In the genomic region with DNA sequence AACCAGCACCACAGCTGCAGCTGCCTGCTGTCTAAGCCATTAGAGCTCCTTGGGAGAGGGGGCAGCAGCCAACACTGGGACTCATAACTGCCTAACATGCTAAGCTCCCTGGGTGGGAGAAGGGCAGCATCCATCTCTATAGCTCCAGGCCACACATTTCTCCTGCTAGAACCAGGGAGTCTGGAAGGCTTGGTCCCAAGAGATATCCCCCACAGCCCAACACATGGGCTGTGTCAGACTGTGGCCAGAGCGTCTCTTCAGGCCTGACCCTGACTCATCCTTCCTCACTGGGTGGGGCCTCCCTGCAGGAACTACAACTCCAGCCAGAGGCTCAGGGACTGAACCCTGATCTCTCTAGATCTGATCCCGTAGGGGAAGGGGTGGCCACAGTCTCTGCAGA, we compare ENCODE assay signal across 2 cellular contexts.
TF ChIP-seq lines count a peak whose summit lies in the region.

No MANE protein-coding gene starts in this region.

TF ChIP-seq in SK-N-SH, 30 proteins besides CTCF, POLR2A, EP300 and RAD21 (continued from another document):
- TF ChIP-seq IRF3 (IDR thresholded peaks at IDR 0.05; ENCODE audit: low read depth, low read length) (no peak), TAF1 (IDR thresholded peaks at IDR 0.05; ENCODE audit: borderline replicate concordance, low read depth, low read length) (no peak), TCF12 (IDR thresholded peaks at IDR 0.05) (no peak), MEF2A (IDR thresholded peaks at IDR 0.05; ENCODE audit: borderline replicate concordance, low read depth) (no peak), FOXM1 (IDR thresholded peaks at IDR 0.05; ENCODE audit: low read depth) (no peak), JUND (IDR thresholded peaks at IDR 0.05) (no peak), FOSL2 (IDR thresholded peaks at IDR 0.05; ENCODE audit: borderline replicate concordance, low read depth) (no peak), YY1 (IDR thresholded peaks at IDR 0.05; ENCODE audit: low read depth) (no peak), RFX5 (IDR thresholded peaks at IDR 0.05; ENCODE audit: low read length) (no peak), CHD2 (IDR thresholded peaks at IDR 0.05; ENCODE audit: low read length, partially characterized antibody) (no peak), GATA2 (CRISPR knock-in tag; IDR thresholded peaks at IDR 0.05) (no peak), SIN3A (IDR thresholded peaks at IDR 0.05; ENCODE audit: borderline replicate concordance, low read depth, low read length) (no peak), SMC3 (IDR thresholded peaks at IDR 0.05; ENCODE audit: low read depth, low read length) (no peak), RXRA (IDR thresholded peaks at IDR 0.05; ENCODE audit: borderline replicate concordance, low read depth) (no peak)
- TF ChIP-seq, protein P1, sequence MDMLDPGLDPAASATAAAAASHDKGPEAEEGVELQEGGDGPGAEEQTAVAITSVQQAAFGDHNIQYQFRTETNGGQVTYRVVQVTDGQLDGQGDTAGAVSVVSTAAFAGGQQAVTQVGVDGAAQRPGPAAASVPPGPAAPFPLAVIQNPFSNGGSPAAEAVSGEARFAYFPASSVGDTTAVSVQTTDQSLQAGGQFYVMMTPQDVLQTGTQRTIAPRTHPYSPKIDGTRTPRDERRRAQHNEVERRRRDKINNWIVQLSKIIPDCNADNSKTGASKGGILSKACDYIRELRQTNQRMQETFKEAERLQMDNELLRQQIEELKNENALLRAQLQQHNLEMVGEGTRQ (IDR thresholded peaks at IDR 0.05; ENCODE audit: borderline replicate concordance, low read depth, low read length): no peak
- TF ChIP-seq, protein P2, sequence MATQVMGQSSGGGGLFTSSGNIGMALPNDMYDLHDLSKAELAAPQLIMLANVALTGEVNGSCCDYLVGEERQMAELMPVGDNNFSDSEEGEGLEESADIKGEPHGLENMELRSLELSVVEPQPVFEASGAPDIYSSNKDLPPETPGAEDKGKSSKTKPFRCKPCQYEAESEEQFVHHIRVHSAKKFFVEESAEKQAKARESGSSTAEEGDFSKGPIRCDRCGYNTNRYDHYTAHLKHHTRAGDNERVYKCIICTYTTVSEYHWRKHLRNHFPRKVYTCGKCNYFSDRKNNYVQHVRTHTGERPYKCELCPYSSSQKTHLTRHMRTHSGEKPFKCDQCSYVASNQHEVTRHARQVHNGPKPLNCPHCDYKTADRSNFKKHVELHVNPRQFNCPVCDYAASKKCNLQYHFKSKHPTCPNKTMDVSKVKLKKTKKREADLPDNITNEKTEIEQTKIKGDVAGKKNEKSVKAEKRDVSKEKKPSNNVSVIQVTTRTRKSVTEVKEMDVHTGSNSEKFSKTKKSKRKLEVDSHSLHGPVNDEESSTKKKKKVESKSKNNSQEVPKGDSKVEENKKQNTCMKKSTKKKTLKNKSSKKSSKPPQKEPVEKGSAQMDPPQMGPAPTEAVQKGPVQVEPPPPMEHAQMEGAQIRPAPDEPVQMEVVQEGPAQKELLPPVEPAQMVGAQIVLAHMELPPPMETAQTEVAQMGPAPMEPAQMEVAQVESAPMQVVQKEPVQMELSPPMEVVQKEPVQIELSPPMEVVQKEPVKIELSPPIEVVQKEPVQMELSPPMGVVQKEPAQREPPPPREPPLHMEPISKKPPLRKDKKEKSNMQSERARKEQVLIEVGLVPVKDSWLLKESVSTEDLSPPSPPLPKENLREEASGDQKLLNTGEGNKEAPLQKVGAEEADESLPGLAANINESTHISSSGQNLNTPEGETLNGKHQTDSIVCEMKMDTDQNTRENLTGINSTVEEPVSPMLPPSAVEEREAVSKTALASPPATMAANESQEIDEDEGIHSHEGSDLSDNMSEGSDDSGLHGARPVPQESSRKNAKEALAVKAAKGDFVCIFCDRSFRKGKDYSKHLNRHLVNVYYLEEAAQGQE (IDR thresholded peaks at IDR 0.05; ENCODE audit: low read depth, low read length): no peak

TF ChIP-seq in SK-N-SH treated with all-trans-retinoic acid at 6 μM for 48 hours, 23 proteins besides CTCF, POLR2A, EP300 and RAD21 (continued from another document):
- no peak for TF ChIP-seq CSRNP3 (CRISPR knock-in tag; IDR thresholded peaks at IDR 0.05)
